Comparison of ENCODE assay signal across 21 cellular contexts in genomic region chr5:54756796-54757402, GRCh38.
DNase-seq lines count a peak whose midpoint lies in the region; ATAC-seq and TF ChIP-seq lines count a peak whose summit lies in the region.
"Had no signal": no experiment of that assay in that cellular context is flagged by ENCODE, and none has a peak within 500 bp of the region (broad histone marks: within the 10 kb centered on the region; RNA-seq: fewer than 3 reads in every experiment).

No MANE protein-coding gene starts in this region.

- TF ChIP-seq CTCF in fibroblast of the aortic adventitia (IDR thresholded peaks at IDR 0.05; ENCODE audit: insufficient read depth, low read length) (no peak), left ventricle myocardium inferior (IDR thresholded peaks at IDR 0.05; ENCODE audit: borderline replicate concordance) (no peak)

- no peaks in the 10 kb centered on the region for H3K36me3 ChIP-seq in left ventricle myocardium inferior
- H3K36me3 ChIP-seq: cardiac muscle cell, upper lobe of left lung had no signal

- no peak overlapping the region for H3K27ac ChIP-seq in left ventricle myocardium inferior (replicated peaks)
- H3K27ac ChIP-seq: cardiac muscle cell, HL-60, upper lobe of left lung had no signal

- H3K27me3 ChIP-seq in left ventricle myocardium inferior (ENCODE audit: low read depth) = no peaks in the 10 kb centered on the region
- H3K27me3 ChIP-seq: cardiac muscle cell, upper lobe of left lung had no signal

- H3K4me3 ChIP-seq in fibroblast of the aortic adventitia (ENCODE audit: low read depth, low read length) (no peak overlapping the region), left ventricle myocardium inferior (no peak overlapping the region)
- H3K4me3 ChIP-seq: cardiac muscle cell, mucosa of descending colon, upper lobe of left lung had no signal

- ATAC-seq in HG02610 (IDR thresholded peaks at IDR 0.05; ENCODE audit: unreplicated experiment) = no peak
- ATAC-seq: activated T-cell treated with anti-CD3 and anti-CD28 coated beads, Interleukin-2, amount 50 U/mL, for 72 hours had no signal

- peak; percentile 20 for DNase-seq in AG08395 (ENCODE audit: low spot score)
- peak; percentile 31 for DNase-seq in GM03348 (ENCODE audit: low spot score)
- peak; percentile 7 for DNase-seq in astrocyte of the hippocampus (ENCODE audit: low read depth, low spot score)
- DNase-seq in fibroblast of the aortic adventitia (ENCODE audit: low read depth) = peak; percentile 47
- DNase-seq in left ventricle myocardium inferior = no peak
- DNase-seq in activated gamma-delta T cell (lab: John Stamatoyannopoulos, UW) = no peak
- no peak for DNase-seq in retina
- DNase-seq: activated CD4-positive, alpha-beta memory T cell treated with anti-CD3 and anti-CD28 coated beads, Interleukin-2, amount 10 ng/mL, durations not matched to agents 7 days and 5 days; activated T-cell treated with anti-CD3 and anti-CD28 coated beads, Interleukin-2, amount 50 U/mL, for 72 hours; COR-L47; effector CD4-positive, alpha-beta T cell; EL; H7; mucosa of descending colon; NCI-H2081; Right ventricle myocardium superior; stimulated activated CD4-positive, alpha-beta T cell treated with anti-CD3 and anti-CD28 coated beads, Interleukin-15, amount 100 ng/mL, for 24 hours; upper lobe of left lung had no signal

- H3K9me3 ChIP-seq in left ventricle myocardium inferior (replicated peaks) = no peaks in the 10 kb centered on the region
- H3K9me3 ChIP-seq: mucosa of descending colon, upper lobe of left lung had no signal

- H3K4me1 ChIP-seq in left ventricle myocardium inferior = peaks cover 14% of the 10 kb centered on the region

- intact Hi-C loops in left ventricle myocardium inferior (cut with micrococcal nuclease) = no loop called here

Comparison
In these comparisons a context has a peak if more than half of its experiments do, and no peak if none do; other contexts are left out.
1. DNase-seq: peak in AG08395 (single experiment), GM03348 (single experiment), astrocyte of the hippocampus (single experiment) and fibroblast of the aortic adventitia (single experiment); none in left ventricle myocardium inferior (single experiment), activated gamma-delta T cell (single experiment) and retina (single experiment).